11 cellular contexts compared by ENCODE assay signal in the genomic region with DNA sequence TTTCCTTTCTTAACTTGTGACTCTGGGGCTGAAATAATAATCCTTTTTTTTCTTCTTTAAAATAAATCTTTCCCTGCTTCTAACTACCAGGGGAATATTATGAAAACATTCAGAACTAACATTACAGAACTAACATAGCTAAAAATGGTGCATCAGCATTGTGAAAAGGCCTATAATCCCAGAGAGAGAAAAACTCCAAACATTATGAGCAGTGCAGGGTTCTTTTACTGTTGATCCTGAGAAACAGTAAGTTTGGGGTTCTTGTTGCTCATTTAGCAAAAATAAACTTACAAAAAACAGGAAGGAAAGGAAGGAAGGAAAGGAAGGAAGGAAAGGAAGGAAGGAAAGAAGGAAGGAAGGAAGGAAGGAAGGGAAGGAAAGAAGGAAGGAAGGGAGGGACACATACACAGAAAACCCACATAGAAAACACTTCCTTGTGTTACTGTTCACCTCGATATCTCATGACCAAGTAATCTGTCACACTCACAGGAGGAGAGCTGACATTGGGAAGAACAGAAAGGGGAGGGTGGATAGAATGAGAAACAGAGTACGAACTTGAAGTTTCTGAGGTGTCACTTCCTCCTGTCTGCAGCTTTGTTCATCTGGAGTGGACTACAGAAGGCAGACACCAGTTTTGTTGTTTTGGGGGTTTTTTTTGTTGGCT. TPM values are rescaled to one million over a fixed set of nuclear protein-coding genes. Genes with fewer than 3 reads are reported as not detected.
A peak's percentile ranks its signal among the peaks of the same experiment; 100 is the strongest.
DNase-seq lines count a peak whose midpoint lies in the region; ATAC-seq, FAIRE-seq and TF ChIP-seq lines count a peak whose summit lies in the region.
"Had no signal": no experiment of that assay in that cellular context is flagged by ENCODE, and none has a peak within 500 bp of the region (broad histone marks: within the 10 kb centered on the region; RNA-seq: fewer than 3 reads in every experiment).

No MANE protein-coding gene starts in this region.

- 61% methylated on average over 2 of the region's 2 CpGs; no CpG with 5 or more reads in 1 of the 2 experiments for WGBS in endodermal cell (ENCODE audit: insufficient coverage in 1 of 2, insufficient read length in 1 of 2), 2 experiments

- H3K4me3 ChIP-seq in keratinocyte (ENCODE audit: control insufficient read depth in 2 of 3, extremely low read depth in 1 of 3, insufficient read depth in 2 of 3, low read depth in 1 of 3, low read length in 3 of 3), result no peak overlapping the region
- H3K4me3 ChIP-seq in endodermal cell (ENCODE audit: low read length), result no peak overlapping the region
- H3K4me3 ChIP-seq: stomach had no signal

- H3K27me3 ChIP-seq in keratinocyte (ENCODE audit: control insufficient read depth, extremely low read depth, insufficient read depth, low read length), result no peaks in the 10 kb centered on the region
- H3K27me3 ChIP-seq in endodermal cell (ENCODE audit: control insufficient read depth, insufficient read depth, low read length, poor library complexity, severe bottlenecking), result no peaks in the 10 kb centered on the region

- ATAC-seq in GM19351 (IDR thresholded peaks at IDR 0.05; ENCODE audit: unreplicated experiment) (peak; percentile 83), HG03432 (IDR thresholded peaks at IDR 0.05; ENCODE audit: unreplicated experiment) (peak; percentile 78), GM19455 (IDR thresholded peaks at IDR 0.05; ENCODE audit: unreplicated experiment) (no peak)

- no peaks in the 10 kb centered on the region for H3K9me3 Mint-ChIP-seq in endodermal cell

- peak overlapping the region; percentile 42 for H2AFZ ChIP-seq in keratinocyte (ENCODE audit: control insufficient read depth, low read length)

- no peak overlapping the region for H3K27ac ChIP-seq in keratinocyte (ENCODE audit: control insufficient read depth, insufficient read depth, low read length)
- H3K27ac ChIP-seq in endodermal cell (ENCODE audit: low read depth, low read length), result no peak overlapping the region
- H3K27ac ChIP-seq: stomach had no signal

- H4K20me1 ChIP-seq in keratinocyte (ENCODE audit: control insufficient read depth, extremely low read depth, insufficient read depth, low read length), result no peaks in the 10 kb centered on the region

- DNase-seq in CD1c-positive myeloid dendritic cell (ENCODE audit: extremely low spot score) (peak; percentile 27), keratinocyte (ENCODE audit: low read depth, low spot score) (no peak), NCI-H446 (lab: John Stamatoyannopoulos, UW) (no peak), endodermal cell (no peak)
- no peak for DNase-seq in central memory CD4-positive, alpha-beta T cell
- DNase-seq: effector memory CD4-positive, alpha-beta T cell; stomach had no signal

- no peak for FAIRE-seq in keratinocyte (lab: Jason Lieb, UNC)

- no peak overlapping the region for H3K4me2 ChIP-seq in keratinocyte (ENCODE audit: control insufficient read depth, extremely low read depth, insufficient read depth, low read depth, low read length)

- H3K9me1 ChIP-seq in keratinocyte (ENCODE audit: control insufficient read depth, extremely low read depth, insufficient read depth, low read length), result no peaks in the 10 kb centered on the region

- H3K9ac ChIP-seq in keratinocyte (ENCODE audit: control insufficient read depth, extremely low read depth, insufficient read depth, low read length) (no peak overlapping the region), endodermal cell (ENCODE audit: extremely low read depth, low read length, poor library complexity, severe bottlenecking) (no peak overlapping the region)

- no peaks in the 10 kb centered on the region for H3K79me2 ChIP-seq in keratinocyte (ENCODE audit: control insufficient read depth, insufficient read depth, low read length)

- no peak overlapping the region for H3K27ac Mint-ChIP-seq in endodermal cell

- no peaks in the 10 kb centered on the region for H3K27me3 Mint-ChIP-seq in endodermal cell (ENCODE audit: insufficient read depth)

- H3K9me3 ChIP-seq in keratinocyte (ENCODE audit: control insufficient read depth, low read depth, low read length), result no peaks in the 10 kb centered on the region
- no peaks in the 10 kb centered on the region for H3K9me3 ChIP-seq in endodermal cell (ENCODE audit: control insufficient read depth, low read length)
- H3K9me3 ChIP-seq: stomach had no signal

- no peak for TF ChIP-seq CTCF in keratinocyte (optimal IDR thresholded peaks at IDR 0.05 in 1 of 3, IDR thresholded peaks at IDR 0.05 in 1 of 3, conservative IDR thresholded peaks at IDR 0.05 in 1 of 3; ENCODE audit: extremely low read depth in 1 of 3, insufficient read depth in 2 of 3, low read length in 3 of 3)
- no peak for TF ChIP-seq CTCF in endodermal cell (conservative IDR thresholded peaks at IDR 0.05)

- dilution Hi-C loops in keratinocyte (cut with MboI; ENCODE audit: extremely low pct_ligation_motif_present, low sequenced_read_pairs), result no loop called here

- H3K36me3 Mint-ChIP-seq in endodermal cell (ENCODE audit: low read depth), result no peaks in the 10 kb centered on the region
- H3K36me3 Mint-ChIP-seq: CD4-positive, CD25-positive, alpha-beta regulatory T cell had no signal

- peaks cover 6% of the 10 kb centered on the region for H3K4me1 ChIP-seq in keratinocyte (ENCODE audit: control insufficient read depth, extremely low read depth, insufficient read depth, low read length)
- H3K4me1 ChIP-seq in endodermal cell (ENCODE audit: control insufficient read depth, insufficient read depth, low read length), result peaks cover 5% of the 10 kb centered on the region
- H3K4me1 ChIP-seq: stomach had no signal

- H3K4me3 Mint-ChIP-seq in endodermal cell, result no peak overlapping the region
- H3K4me3 Mint-ChIP-seq: CD4-positive, CD25-positive, alpha-beta regulatory T cell had no signal

- H3K4me1 Mint-ChIP-seq in endodermal cell, result peaks cover 35% of the 10 kb centered on the region

- no peaks in the 10 kb centered on the region for H3K36me3 ChIP-seq in keratinocyte (ENCODE audit: control insufficient read depth in 2 of 2, extremely low read depth in 1 of 2, insufficient read depth in 2 of 2, low read length in 2 of 2)
- H3K36me3 ChIP-seq in endodermal cell (ENCODE audit: control insufficient read depth, insufficient read depth, low read length), result no peaks in the 10 kb centered on the region
- H3K36me3 ChIP-seq: stomach had no signal

RNA-seq across cellular contexts. Expression of gene PIK3C3, which starts 18.4 kb away (rescaled TPM):
- polyA plus RNA-seq in keratinocyte, result 36.5 to 65.0 TPM (median 47.0 TPM) in 3 replicates
- 87.4 TPM for polyA plus RNA-seq in keratinocyte (2011; ENCODE audit: low read depth)
- polyA plus RNA-seq in keratinocyte (2011; cell fraction: cytosol; rRNA removed), result 37.5 and 58.8 TPM in 2 replicates
- 73.6 and 99.3 TPM in 2 replicates for polyA plus RNA-seq in keratinocyte (2011; cell fraction: nucleus; rRNA removed)
- polyA plus RNA-seq in keratinocyte (2012; ENCODE audit: low replicate concordance), result 30.4 and 31.8 TPM in 2 replicates
- 13.4 to 87.7 TPM (median 42.5 TPM) in 3 replicates for polyA minus RNA-seq in keratinocyte
- polyA minus RNA-seq in keratinocyte (2011; cell fraction: cytosol; rRNA and poly(A)+ RNA removed), result 32.8 TPM
- 45.1 and 132 TPM in 2 replicates for polyA minus RNA-seq in keratinocyte (2011; cell fraction: nucleus; rRNA and poly(A)+ RNA removed)
- total RNA-seq in endodermal cell, result 10 to 100 TPM; 47.0 to 64.8 TPM
- polyA plus RNA-seq in endodermal cell (2013, experiment 1 of 2), result 48.0 TPM
- polyA plus RNA-seq in endodermal cell (2013, experiment 2 of 2), result 43.1 TPM
